Comparison of ENCODE assay signal across 20 cellular contexts in genomic region chr3:150110097-150110496, GRCh38.
"Had no signal": no experiment of that assay in that cellular context is flagged by ENCODE, and none has a peak within 500 bp of the region (broad histone marks: within the 10 kb centered on the region; RNA-seq: fewer than 3 reads in every experiment).

No MANE protein-coding gene starts in this region.

- H3K4me3 ChIP-seq: body of pancreas, lung, pancreas, suprapubic skin, upper lobe of left lung had no signal

- H3K27ac ChIP-seq: body of pancreas, pancreas, suprapubic skin, upper lobe of left lung had no signal

- H3K4me1 ChIP-seq: body of pancreas, pancreas, suprapubic skin, upper lobe of left lung had no signal

- H3K27me3 ChIP-seq: body of pancreas, pancreas, suprapubic skin, upper lobe of left lung had no signal

- ATAC-seq: activated CD4-positive, CD25-positive, alpha-beta regulatory T cell treated with anti-CD3 and anti-CD28 coated beads, Interleukin-2, amount 50 U/mL, for 24 hours; activated CD8-positive, alpha-beta memory T cell treated with anti-CD3 and anti-CD28 coated beads, Interleukin-2, amount 10 ng/mL, durations not matched to agents 7 days and 5 days; body of pancreas; effector memory CD8-positive, alpha-beta T cell; left cardiac atrium; pancreas; stimulated activated naive CD8-positive, alpha-beta T cell treated with anti-CD3 and anti-CD28 coated beads, Interleukin-15, Interleukin-2, amounts not matched to agents 100 U/mL and 50 U/mL, for 24 hours had no signal

- H3K36me3 ChIP-seq: pancreas, suprapubic skin, upper lobe of left lung had no signal

- H3K27ac Mint-ChIP-seq: activated CD8-positive, alpha-beta memory T cell treated with anti-CD3 and anti-CD28 coated beads, Interleukin-2, amount 10 ng/mL, durations not matched to agents 7 days and 5 days; activated naive CD4-positive, alpha-beta T cell treated with anti-CD3 and anti-CD28 coated beads, Interleukin-2, amount 50 U/mL, for 24 hours; activated T-cell treated with anti-CD3 and anti-CD28 coated beads, Interleukin-2, amount 50 U/mL, for 24 hours; effector memory CD8-positive, alpha-beta T cell had no signal

- H3K4me3 Mint-ChIP-seq: activated CD8-positive, alpha-beta memory T cell treated with anti-CD3 and anti-CD28 coated beads, Interleukin-2, amount 10 ng/mL, durations not matched to agents 7 days and 5 days; activated naive CD4-positive, alpha-beta T cell treated with anti-CD3 and anti-CD28 coated beads, Interleukin-2, amount 50 U/mL, for 24 hours; activated T-cell treated with anti-CD3 and anti-CD28 coated beads, Interleukin-2, amount 50 U/mL, for 24 hours; central memory CD8-positive, alpha-beta T cell; effector memory CD8-positive, alpha-beta T cell had no signal

- H3K36me3 Mint-ChIP-seq: activated CD8-positive, alpha-beta memory T cell treated with anti-CD3 and anti-CD28 coated beads, Interleukin-2, amount 10 ng/mL, durations not matched to agents 7 days and 5 days; activated naive CD4-positive, alpha-beta T cell treated with anti-CD3 and anti-CD28 coated beads, Interleukin-2, amount 50 U/mL, for 24 hours had no signal

- H3K9me3 ChIP-seq: body of pancreas, pancreas, suprapubic skin, upper lobe of left lung had no signal

- DNase-seq: activated CD4-positive, alpha-beta T cell treated with anti-CD3 and anti-CD28 coated beads, Interleukin-2, amount 50 U/mL, for 4 hours; activated CD8-positive, alpha-beta memory T cell treated with anti-CD3 and anti-CD28 coated beads, Interleukin-2, amount 10 ng/mL, durations not matched to agents 7 days and 5 days; activated effector memory CD4-positive, alpha-beta T cell treated with Interleukin-2 at 50 U/mL for 16 hours; activated T-cell treated with anti-CD3 and anti-CD28 coated beads, Interleukin-2, amount 50 U/mL, for 24 hours; amniotic stem cell; body of pancreas; cortex of kidney; effector memory CD8-positive, alpha-beta T cell; left cardiac atrium; midbrain; pancreas; stimulated activated CD4-positive, alpha-beta T cell treated with anti-CD3 and anti-CD28 coated beads, Interleukin-4, amount 100 ng/mL, for 1 hour; stimulated activated CD8-positive, alpha-beta memory T cell treated with anti-CD3 and anti-CD28 coated beads, Interleukin-4, amount 100 ng/mL, for 48 hours; stimulated activated naive CD8-positive, alpha-beta T cell treated with anti-CD3 and anti-CD28 coated beads, Interleukin-15, Interleukin-2, amounts not matched to agents 100 U/mL and 50 U/mL, for 24 hours; upper lobe of left lung had no signal

- H3K9me3 Mint-ChIP-seq: activated naive CD4-positive, alpha-beta T cell treated with anti-CD3 and anti-CD28 coated beads, Interleukin-2, amount 50 U/mL, for 24 hours; activated T-cell treated with anti-CD3 and anti-CD28 coated beads, Interleukin-2, amount 50 U/mL, for 24 hours; central memory CD8-positive, alpha-beta T cell; effector memory CD8-positive, alpha-beta T cell had no signal

- H3K4me1 Mint-ChIP-seq: activated naive CD4-positive, alpha-beta T cell treated with anti-CD3 and anti-CD28 coated beads, Interleukin-2, amount 50 U/mL, for 24 hours; central memory CD8-positive, alpha-beta T cell had no signal
